ENCODE assay signal across 33 cellular contexts in genomic region chr12:129002447-129002846, GRCh38.
"Had no signal": no experiment of that assay in that cellular context is flagged by ENCODE, and none has a peak within 500 bp of the region (broad histone marks: within the 10 kb centered on the region; RNA-seq: fewer than 3 reads in every experiment).

No MANE protein-coding gene starts in this region.

- H3K27ac Mint-ChIP-seq: activated B cell treated with CpG ODN at 0.5 μM for 24 hours; activated CD8-positive, alpha-beta T cell treated with anti-CD3 and anti-CD28 coated beads for 36 hours; activated naive CD8-positive, alpha-beta T cell; activated T-helper 17 cell treated with anti-CD3 and anti-CD28 coated beads, Interleukin-2, amount 50 U/mL, for 72 hours; effector memory CD8-positive, alpha-beta T cell; T-helper 17 cell; T-helper 2 cell treated with Interferon-gamma antibody and Interleukin-4, amounts not matched to agents 5 μg/mL and 100 μg/mL, for 36 hours had no signal

- H3K27me3 Mint-ChIP-seq: activated T-helper 17 cell treated with anti-CD3 and anti-CD28 coated beads, Interleukin-2, amount 50 U/mL, for 72 hours; T-helper 17 cell had no signal

- ATAC-seq: activated CD4-positive, CD25-positive, alpha-beta regulatory T cell treated with anti-CD3 and anti-CD28 coated beads, Interleukin-2, amount 50 U/mL, for 24 hours; activated CD8-positive, alpha-beta T cell treated with anti-CD3 and anti-CD28 coated beads for 36 hours; activated T-cell treated with anti-CD3 and anti-CD28 coated beads, Interleukin-2, amount 50 U/mL, for 4 hours; activated T-helper 17 cell treated with anti-CD3 and anti-CD28 coated beads, Interleukin-2, amount 50 U/mL, for 72 hours; effector memory CD8-positive, alpha-beta T cell; foreskin keratinocyte; gastrocnemius medialis; T-helper 17 cell had no signal

- H3K4me3 Mint-ChIP-seq: activated B cell treated with CpG ODN at 0.5 μM for 24 hours; activated CD8-positive, alpha-beta T cell treated with anti-CD3 and anti-CD28 coated beads for 36 hours; activated naive CD8-positive, alpha-beta T cell; activated T-cell treated with anti-CD3 and anti-CD28 coated beads, Interleukin-2, amount 50 U/mL, for 4 hours; activated T-helper 17 cell treated with anti-CD3 and anti-CD28 coated beads, Interleukin-2, amount 50 U/mL, for 72 hours; brain; effector memory CD8-positive, alpha-beta T cell; T-helper 17 cell; T-helper 2 cell treated with Interferon-gamma antibody and Interleukin-4, amounts not matched to agents 5 μg/mL and 100 μg/mL, for 36 hours had no signal

- H3K9me3 Mint-ChIP-seq: effector memory CD8-positive, alpha-beta T cell had no signal

- H3K36me3 Mint-ChIP-seq: activated naive CD8-positive, alpha-beta T cell; brain had no signal

- H3K36me3 ChIP-seq: ascending aorta, breast epithelium, cardiac muscle cell, colonic mucosa, esophagus muscularis mucosa, gastrocnemius medialis, WERI-Rb-1 had no signal

- H3K27me3 ChIP-seq: ascending aorta, breast epithelium, cardiac muscle cell, colonic mucosa, foreskin keratinocyte, gastrocnemius medialis had no signal

- H3K9me3 ChIP-seq: ascending aorta, breast epithelium, colonic mucosa, esophagus muscularis mucosa, gastrocnemius medialis had no signal

- DNase-seq: activated B cell treated with CpG ODN at 0.5 μM for 24 hours; activated CD4-positive, alpha-beta T cell treated with anti-CD3 and anti-CD28 coated beads for 48 hours; activated CD4-positive, alpha-beta T cell treated with anti-CD3 and anti-CD28 coated beads, Interleukin-2, amount 50 U/mL, for 1 hour; activated CD4-positive, alpha-beta T cell treated with anti-CD3 and anti-CD28 coated beads, Interleukin-2, amount 50 U/mL, for 48 hours; activated CD8-positive, alpha-beta memory T cell treated with anti-CD3 and anti-CD28 coated beads for 24 hours; activated CD8-positive, alpha-beta T cell treated with anti-CD3 and anti-CD28 coated beads for 36 hours; activated effector memory CD4-positive, alpha-beta T cell treated with Interleukin-2 at 50 U/mL for 16 hours; activated gamma-delta T cell treated with Interleukin-2 at 50 U/mL for 16 hours; activated naive CD4-positive, alpha-beta T cell treated with anti-CD3 and anti-CD28 coated beads, Interleukin-2, amount 50 U/mL, for 16 hours; activated naive CD4-positive, alpha-beta T cell treated with Interleukin-2 at 50 U/mL for 16 hours; activated T-cell treated with anti-CD3 and anti-CD28 coated beads, Interleukin-2, amount 50 U/mL, for 4 hours; amniotic stem cell; central memory CD4-positive, alpha-beta T cell; cerebellar nuclear complex; colonic mucosa; effector memory CD8-positive, alpha-beta T cell; erythroblast; foreskin keratinocyte; gastrocnemius medialis; glutamatergic neuron; T-helper 1 cell; T-helper 17 cell; T1000; WERI-Rb-1 had no signal

- H3K4me1 ChIP-seq: ascending aorta, breast epithelium, colonic mucosa, esophagus muscularis mucosa, foreskin keratinocyte, gastrocnemius medialis had no signal

- H3K27ac ChIP-seq: ascending aorta, breast epithelium, cardiac muscle cell, colonic mucosa, esophagus muscularis mucosa, foreskin keratinocyte, gastrocnemius medialis, WERI-Rb-1 had no signal

- H3K4me3 ChIP-seq: ascending aorta, breast epithelium, cardiac muscle cell, colonic mucosa, esophagus muscularis mucosa, gastrocnemius medialis had no signal

- H3K4me1 Mint-ChIP-seq: activated B cell treated with CpG ODN at 0.5 μM for 24 hours; activated T-helper 17 cell treated with anti-CD3 and anti-CD28 coated beads, Interleukin-2, amount 50 U/mL, for 72 hours; T-helper 17 cell had no signal
